Comparison of ENCODE assay signal across 17 cellular contexts in genomic region chr7:129466796-129467195, GRCh38. TPM values are rescaled to one million over a fixed set of nuclear protein-coding genes. Genes with fewer than 3 reads are reported as not detected.
"Had no signal": no experiment of that assay in that cellular context is flagged by ENCODE, and none has a peak within 500 bp of the region (broad histone marks: within the 10 kb centered on the region; RNA-seq: fewer than 3 reads in every experiment).

No MANE protein-coding gene starts in this region.

- H3K4me3 ChIP-seq: coronary artery, tibial artery had no signal

- DNase-seq: activated CD4-positive, alpha-beta T cell treated with anti-CD3 and anti-CD28 coated beads, Interleukin-2, amount 10 ng/mL, durations not matched to agents 7 days and 5 days; activated CD8-positive, alpha-beta memory T cell treated with anti-CD3 and anti-CD28 coated beads, Interleukin-2, amount 10 ng/mL, durations not matched to agents 7 days and 5 days; activated CD8-positive, alpha-beta T cell treated with anti-CD3 and anti-CD28 coated beads for 36 hours; activated effector memory CD4-positive, alpha-beta T cell treated with anti-CD3 and anti-CD28 coated beads, Interleukin-2, amount 50 U/mL, for 16 hours; activated naive CD4-positive, alpha-beta T cell treated with anti-CD3 and anti-CD28 coated beads, Interleukin-2, amount 50 U/mL, for 16 hours; activated naive CD8-positive, alpha-beta T cell treated with anti-CD3 and anti-CD28 coated beads, Interleukin-2, amount 50 U/mL, for 24 hours; activated T-cell treated with anti-CD3 and anti-CD28 coated beads for 4 hours; cerebellar nuclear complex; kidney; natural killer cell; stimulated activated CD4-positive, alpha-beta T cell treated with anti-CD3 and anti-CD28 coated beads, Interleukin-12 subunit alpha, Interleukin-12 subunit beta, amount 100 ng/mL, for 4 hours; stimulated activated CD4-positive, alpha-beta T cell treated with anti-CD3 and anti-CD28 coated beads, Interleukin-4, amount 100 ng/mL, for 4 hours; stimulated activated naive CD8-positive, alpha-beta T cell treated with anti-CD3 and anti-CD28 coated beads, Interleukin-15, Interleukin-2, amounts not matched to agents 100 U/mL and 50 U/mL, for 24 hours; tibial artery had no signal

RNA-seq across cellular contexts. Expression of gene SMKR1, which starts 35.5 kb away (rescaled TPM):
- total RNA-seq: fibroblast of villous mesenchyme, osteocyte had no signal
